In genomic region chr5:57979671-57980070, GRCh38 we compare ENCODE assay signal across 25 cellular contexts.
DNase-seq lines count a peak whose midpoint lies in the region; ATAC-seq lines count a peak whose summit lies in the region.
"Had no signal": no experiment of that assay in that cellular context is flagged by ENCODE, and none has a peak within 500 bp of the region (broad histone marks: within the 10 kb centered on the region; RNA-seq: fewer than 3 reads in every experiment).

No MANE protein-coding gene starts in this region.

- ATAC-seq in GM18907 (IDR thresholded peaks at IDR 0.05; ENCODE audit: unreplicated experiment) = no peak
- ATAC-seq: A549; CD8-positive, alpha-beta T cell had no signal

- DNase-seq in head of caudate nucleus = peak in 32 of 42 donors; percentile 11 to 85 (median 40)
- DNase-seq in putamen (ENCODE audit: low spot score) = peak; percentile 65
- DNase-seq in NCI-H2029 treated with DMSO at 0.1 percent for 48 hours (lab: John Stamatoyannopoulos, UW) = no peak
- DNase-seq: 8988T; ACHN; AML-193; BE2C; C1 segment of cervical spinal cord; Caco-2; Calu3; CD4-positive, alpha-beta memory T cell; CD4-positive, alpha-beta T cell; CD4-positive, CD25-positive, alpha-beta regulatory T cell; CD8-positive, alpha-beta memory T cell; CD8-positive, alpha-beta T cell; COR-L47; DMS 273 treated with DMSO at 0.1 percent for 48 hours; DMS153; DMS53; DMS79; DMS79 treated with DMSO at 0.1 percent for 48 hours; DND-41; EL had no signal

- intact Hi-C loops in head of caudate nucleus (cut with DNase I) = loop anchor here (10.0 kb wide), 1 partner anchor 195 kb away; no protein-coding TSS in a partner anchor
